ENCODE assay signal across 1 cellular context in genomic region chr16:21239646-21240045, GRCh38.
TF ChIP-seq lines count a peak whose summit lies in the region.

No MANE protein-coding gene starts in this region.

TF ChIP-seq in GM23338, 12 proteins besides CTCF, POLR2A, EP300 and RAD21 (continued from another document):
- TF ChIP-seq, protein P1, sequence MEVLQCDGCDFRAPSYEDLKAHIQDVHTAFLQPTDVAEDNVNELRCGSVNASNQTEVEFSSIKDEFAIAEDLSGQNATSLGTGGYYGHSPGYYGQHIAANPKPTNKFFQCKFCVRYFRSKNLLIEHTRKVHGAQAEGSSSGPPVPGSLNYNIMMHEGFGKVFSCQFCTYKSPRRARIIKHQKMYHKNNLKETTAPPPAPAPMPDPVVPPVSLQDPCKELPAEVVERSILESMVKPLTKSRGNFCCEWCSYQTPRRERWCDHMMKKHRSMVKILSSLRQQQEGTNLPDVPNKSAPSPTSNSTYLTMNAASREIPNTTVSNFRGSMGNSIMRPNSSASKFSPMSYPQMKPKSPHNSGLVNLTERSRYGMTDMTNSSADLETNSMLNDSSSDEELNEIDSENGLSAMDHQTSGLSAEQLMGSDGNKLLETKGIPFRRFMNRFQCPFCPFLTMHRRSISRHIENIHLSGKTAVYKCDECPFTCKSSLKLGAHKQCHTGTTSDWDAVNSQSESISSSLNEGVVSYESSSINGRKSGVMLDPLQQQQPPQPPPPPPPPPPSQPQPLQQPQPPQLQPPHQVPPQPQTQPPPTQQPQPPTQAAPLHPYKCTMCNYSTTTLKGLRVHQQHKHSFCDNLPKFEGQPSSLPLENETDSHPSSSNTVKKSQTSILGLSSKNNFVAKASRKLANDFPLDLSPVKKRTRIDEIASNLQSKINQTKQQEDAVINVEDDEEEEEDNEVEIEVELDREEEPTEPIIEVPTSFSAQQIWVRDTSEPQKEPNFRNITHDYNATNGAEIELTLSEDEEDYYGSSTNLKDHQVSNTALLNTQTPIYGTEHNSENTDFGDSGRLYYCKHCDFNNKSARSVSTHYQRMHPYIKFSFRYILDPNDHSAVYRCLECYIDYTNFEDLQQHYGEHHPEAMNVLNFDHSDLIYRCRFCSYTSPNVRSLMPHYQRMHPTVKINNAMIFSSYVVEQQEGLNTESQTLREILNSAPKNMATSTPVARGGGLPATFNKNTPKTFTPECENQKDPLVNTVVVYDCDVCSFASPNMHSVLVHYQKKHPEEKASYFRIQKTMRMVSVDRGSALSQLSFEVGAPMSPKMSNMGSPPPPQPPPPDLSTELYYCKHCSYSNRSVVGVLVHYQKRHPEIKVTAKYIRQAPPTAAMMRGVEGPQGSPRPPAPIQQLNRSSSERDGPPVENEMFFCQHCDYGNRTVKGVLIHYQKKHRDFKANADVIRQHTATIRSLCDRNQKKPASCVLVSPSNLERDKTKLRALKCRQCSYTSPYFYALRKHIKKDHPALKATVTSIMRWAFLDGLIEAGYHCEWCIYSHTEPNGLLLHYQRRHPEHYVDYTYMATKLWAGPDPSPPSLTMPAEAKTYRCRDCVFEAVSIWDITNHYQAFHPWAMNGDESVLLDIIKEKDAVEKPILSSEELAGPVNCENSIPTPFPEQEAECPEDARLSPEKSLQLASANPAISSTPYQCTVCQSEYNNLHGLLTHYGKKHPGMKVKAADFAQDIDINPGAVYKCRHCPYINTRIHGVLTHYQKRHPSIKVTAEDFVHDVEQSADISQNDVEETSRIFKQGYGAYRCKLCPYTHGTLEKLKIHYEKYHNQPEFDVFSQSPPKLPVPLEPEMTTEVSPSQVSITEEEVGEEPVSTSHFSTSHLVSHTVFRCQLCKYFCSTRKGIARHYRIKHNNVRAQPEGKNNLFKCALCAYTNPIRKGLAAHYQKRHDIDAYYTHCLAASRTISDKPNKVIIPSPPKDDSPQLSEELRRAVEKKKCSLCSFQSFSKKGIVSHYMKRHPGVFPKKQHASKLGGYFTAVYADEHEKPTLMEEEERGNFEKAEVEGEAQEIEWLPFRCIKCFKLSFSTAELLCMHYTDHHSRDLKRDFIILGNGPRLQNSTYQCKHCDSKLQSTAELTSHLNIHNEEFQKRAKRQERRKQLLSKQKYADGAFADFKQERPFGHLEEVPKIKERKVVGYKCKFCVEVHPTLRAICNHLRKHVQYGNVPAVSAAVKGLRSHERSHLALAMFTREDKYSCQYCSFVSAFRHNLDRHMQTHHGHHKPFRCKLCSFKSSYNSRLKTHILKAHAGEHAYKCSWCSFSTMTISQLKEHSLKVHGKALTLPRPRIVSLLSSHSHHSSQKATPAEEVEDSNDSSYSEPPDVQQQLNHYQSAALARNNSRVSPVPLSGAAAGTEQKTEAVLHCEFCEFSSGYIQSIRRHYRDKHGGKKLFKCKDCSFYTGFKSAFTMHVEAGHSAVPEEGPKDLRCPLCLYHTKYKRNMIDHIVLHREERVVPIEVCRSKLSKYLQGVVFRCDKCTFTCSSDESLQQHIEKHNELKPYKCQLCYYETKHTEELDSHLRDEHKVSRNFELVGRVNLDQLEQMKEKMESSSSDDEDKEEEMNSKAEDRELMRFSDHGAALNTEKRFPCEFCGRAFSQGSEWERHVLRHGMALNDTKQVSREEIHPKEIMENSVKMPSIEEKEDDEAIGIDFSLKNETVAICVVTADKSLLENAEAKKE (CRISPR knock-in tag; IDR thresholded peaks at IDR 0.05): no peak
- TF ChIP-seq EZH2 (IDR thresholded peaks at IDR 0.05; ENCODE audit: low read depth, unreplicated experiment): no peak
- no peak for TF ChIP-seq NANOG (IDR thresholded peaks at IDR 0.05; ENCODE audit: borderline replicate concordance)
- TF ChIP-seq, protein P2, sequence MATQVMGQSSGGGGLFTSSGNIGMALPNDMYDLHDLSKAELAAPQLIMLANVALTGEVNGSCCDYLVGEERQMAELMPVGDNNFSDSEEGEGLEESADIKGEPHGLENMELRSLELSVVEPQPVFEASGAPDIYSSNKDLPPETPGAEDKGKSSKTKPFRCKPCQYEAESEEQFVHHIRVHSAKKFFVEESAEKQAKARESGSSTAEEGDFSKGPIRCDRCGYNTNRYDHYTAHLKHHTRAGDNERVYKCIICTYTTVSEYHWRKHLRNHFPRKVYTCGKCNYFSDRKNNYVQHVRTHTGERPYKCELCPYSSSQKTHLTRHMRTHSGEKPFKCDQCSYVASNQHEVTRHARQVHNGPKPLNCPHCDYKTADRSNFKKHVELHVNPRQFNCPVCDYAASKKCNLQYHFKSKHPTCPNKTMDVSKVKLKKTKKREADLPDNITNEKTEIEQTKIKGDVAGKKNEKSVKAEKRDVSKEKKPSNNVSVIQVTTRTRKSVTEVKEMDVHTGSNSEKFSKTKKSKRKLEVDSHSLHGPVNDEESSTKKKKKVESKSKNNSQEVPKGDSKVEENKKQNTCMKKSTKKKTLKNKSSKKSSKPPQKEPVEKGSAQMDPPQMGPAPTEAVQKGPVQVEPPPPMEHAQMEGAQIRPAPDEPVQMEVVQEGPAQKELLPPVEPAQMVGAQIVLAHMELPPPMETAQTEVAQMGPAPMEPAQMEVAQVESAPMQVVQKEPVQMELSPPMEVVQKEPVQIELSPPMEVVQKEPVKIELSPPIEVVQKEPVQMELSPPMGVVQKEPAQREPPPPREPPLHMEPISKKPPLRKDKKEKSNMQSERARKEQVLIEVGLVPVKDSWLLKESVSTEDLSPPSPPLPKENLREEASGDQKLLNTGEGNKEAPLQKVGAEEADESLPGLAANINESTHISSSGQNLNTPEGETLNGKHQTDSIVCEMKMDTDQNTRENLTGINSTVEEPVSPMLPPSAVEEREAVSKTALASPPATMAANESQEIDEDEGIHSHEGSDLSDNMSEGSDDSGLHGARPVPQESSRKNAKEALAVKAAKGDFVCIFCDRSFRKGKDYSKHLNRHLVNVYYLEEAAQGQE (IDR thresholded peaks at IDR 0.05; ENCODE audit: unreplicated experiment): no peak
- TF ChIP-seq EZH2phosphoT487 (IDR thresholded peaks at IDR 0.05; ENCODE audit: unreplicated experiment): no peak
- no peak for TF ChIP-seq ETS1 (IDR thresholded peaks at IDR 0.05)
- no peak for TF ChIP-seq POLR2AphosphoS5 (IDR thresholded peaks at IDR 0.05; ENCODE audit: low read depth)
- TF ChIP-seq JUNB (IDR thresholded peaks at IDR 0.05; ENCODE audit: unreplicated experiment): no peak
- no peak for TF ChIP-seq ZNF114 (CRISPR knock-in tag; IDR thresholded peaks at IDR 0.05)
- TF ChIP-seq ZNF331 (CRISPR knock-in tag; IDR thresholded peaks at IDR 0.05; ENCODE audit: low read depth): no peak
